9 cellular contexts compared by ENCODE assay signal in genomic region chr3:184540777-184541681, GRCh38. TPM values are rescaled to one million over a fixed set of nuclear protein-coding genes. Genes with fewer than 3 reads are reported as not detected.
DNase-seq lines count a peak whose midpoint lies in the region; ATAC-seq and TF ChIP-seq lines count a peak whose summit lies in the region.
"Had no signal": no experiment of that assay in that cellular context is flagged by ENCODE, and none has a peak within 500 bp of the region (broad histone marks: within the 10 kb centered on the region; RNA-seq: fewer than 3 reads in every experiment).

No MANE protein-coding gene starts in this region.

- H3K27me3 ChIP-seq in gastroesophageal sphincter: peaks cover 80% of the 10 kb centered on the region

- H3K36me3 ChIP-seq in OCI-LY7 (ENCODE audit: insufficient read depth, low read length): no peaks in the 10 kb centered on the region
- no peaks in the 10 kb centered on the region for H3K36me3 ChIP-seq in gastroesophageal sphincter

- CTCF ChIA-PET in OCI-LY7 (lab: Charles Lee; ENCODE audit: unreplicated experiment): interaction anchor here (0.5 to 1.3 kb wide), 2 partner anchors 71 to 169 kb away, joined by 3 to 4 read pairs; no protein-coding TSS in a partner anchor

- no peak overlapping the region for H2AFZ ChIP-seq in OCI-LY7 (ENCODE audit: low read length)

- no peak for TF ChIP-seq POLR2A in gastroesophageal sphincter (IDR thresholded peaks at IDR 0.05)

- TF ChIP-seq CTCF in OCI-LY7 (conservative IDR thresholded peaks at IDR 0.05; ENCODE audit: low read length) (peak; percentile 87), gastroesophageal sphincter (IDR thresholded peaks at IDR 0.05) (peak; percentile 18 to 59 (median 32)), retinal pigment epithelial cell (conservative IDR thresholded peaks at IDR 0.05; ENCODE audit: low read depth, low read length) (peak; percentile 88)

- intact Hi-C loops in OCI-LY7 (cut with micrococcal nuclease; ENCODE audit: unreplicated experiment): loop anchor here (5.0 kb wide), 1 partner anchor 124 kb away; no protein-coding TSS in a partner anchor

- DNase-seq in CD1c-positive myeloid dendritic cell (ENCODE audit: extremely low spot score) (peak; percentile 68), HT1080 (ENCODE audit: low read depth) (peak; percentile 42), OCI-LY7 (ENCODE audit: low spot score) (peak; percentile 63), retinal pigment epithelial cell (ENCODE audit: low read depth) (no peak)
- DNase-seq in activated T-cell treated with anti-CD3 and anti-CD28 coated beads, Interleukin-2, amount 50 U/mL, for 48 hours: peak; percentile 81 to 83

- H3K4me3 ChIP-seq in OCI-LY7 (ENCODE audit: low read depth, low read length, poor library complexity, severe bottlenecking) (no peak overlapping the region), gastroesophageal sphincter (no peak overlapping the region), retinal pigment epithelial cell (ENCODE audit: low read length) (no peak overlapping the region)

- no peak overlapping the region for H3K4me2 ChIP-seq in OCI-LY7 (ENCODE audit: low read length)

- no peaks in the 10 kb centered on the region for H3K9me3 ChIP-seq in OCI-LY7 (ENCODE audit: low read length)
- H3K9me3 ChIP-seq in gastroesophageal sphincter: no peaks in the 10 kb centered on the region

- ATAC-seq in gastroesophageal sphincter: peak; percentile 23
- ATAC-seq in GM18870 (IDR thresholded peaks at IDR 0.05; ENCODE audit: unreplicated experiment): no peak
- ATAC-seq in HG03280 (IDR thresholded peaks at IDR 0.05; ENCODE audit: unreplicated experiment): no peak

- no peaks in the 10 kb centered on the region for H4K20me1 ChIP-seq in OCI-LY7 (ENCODE audit: insufficient read depth, low read length)

- POLR2A ChIA-PET in OCI-LY7 (lab: Charles Lee): no interaction called here

- 14 to 35% methylated on average over 2 to 14 of the region's 14 CpGs for WGBS in gastroesophageal sphincter (ENCODE audit: low coverage in 1 of 2), 2 donors

- no TSS peak for BruUV-seq in OCI-LY7 (replicated peaks; lab: Mats Ljungman, UMichigan)

- H3K9me2 ChIP-seq in OCI-LY7 (ENCODE audit: insufficient read depth, low read length): no peaks in the 10 kb centered on the region

- no peaks in the 10 kb centered on the region for H3K4me1 ChIP-seq in OCI-LY7 (ENCODE audit: insufficient read depth, low read length, poor library complexity, severe bottlenecking)
- peaks cover 0 to 6% (median 3%) of the 10 kb centered on the region in 3 donors for H3K4me1 ChIP-seq in gastroesophageal sphincter

- no peak overlapping the region for H3K27ac ChIP-seq in OCI-LY7 (ENCODE audit: low read depth, low read length, poor library complexity, severe bottlenecking)
- no peak overlapping the region for H3K27ac ChIP-seq in gastroesophageal sphincter

- TF ChIP-seq EP300 in gastroesophageal sphincter (IDR thresholded peaks at IDR 0.05): no peak

- no peaks in the 10 kb centered on the region for H3K79me2 ChIP-seq in OCI-LY7 (ENCODE audit: insufficient read depth, low read depth, low read length)

RNA-seq across cellular contexts. Expression of gene EPHB3, which starts 20.6 kb away (rescaled TPM):
- 0.94 and 1.00 TPM in 2 replicates for total RNA-seq in HT1080 (2014; rRNA removed; shearing (Covaris generic))
- polyA plus RNA-seq in HT1080 (2015; cell fraction: cytosol; rRNA removed): 0.33 and 0.57 TPM in 2 replicates
- 1.3 TPM in 2 replicates for polyA plus RNA-seq in HT1080 (2015; cell fraction: nucleus; rRNA removed)
- not detected in 2 replicates for total RNA-seq in OCI-LY7 (2014; rRNA removed; shearing (Covaris generic))
- total RNA-seq in OCI-LY7 (2022) (not detected in 2 replicates), gastroesophageal sphincter (10 to 100 TPM in 1 of 4 donors, 1 to 10 TPM in 3; 3.1 to 10.6 (median 4.6) TPM)
- total RNA-seq: pulmonary artery endothelial cell had no signal

Comparison
In these comparisons a context has a peak if more than half of its experiments do, and no peak if none do; other contexts are left out.
1. CTCF ChIP-seq: peak in every context shown above with its lines; median percentile 88 in retinal pigment epithelial cell; 87 in OCI-LY7; 32 in gastroesophageal sphincter.